8 cellular contexts compared by ENCODE assay signal in the genomic region with DNA sequence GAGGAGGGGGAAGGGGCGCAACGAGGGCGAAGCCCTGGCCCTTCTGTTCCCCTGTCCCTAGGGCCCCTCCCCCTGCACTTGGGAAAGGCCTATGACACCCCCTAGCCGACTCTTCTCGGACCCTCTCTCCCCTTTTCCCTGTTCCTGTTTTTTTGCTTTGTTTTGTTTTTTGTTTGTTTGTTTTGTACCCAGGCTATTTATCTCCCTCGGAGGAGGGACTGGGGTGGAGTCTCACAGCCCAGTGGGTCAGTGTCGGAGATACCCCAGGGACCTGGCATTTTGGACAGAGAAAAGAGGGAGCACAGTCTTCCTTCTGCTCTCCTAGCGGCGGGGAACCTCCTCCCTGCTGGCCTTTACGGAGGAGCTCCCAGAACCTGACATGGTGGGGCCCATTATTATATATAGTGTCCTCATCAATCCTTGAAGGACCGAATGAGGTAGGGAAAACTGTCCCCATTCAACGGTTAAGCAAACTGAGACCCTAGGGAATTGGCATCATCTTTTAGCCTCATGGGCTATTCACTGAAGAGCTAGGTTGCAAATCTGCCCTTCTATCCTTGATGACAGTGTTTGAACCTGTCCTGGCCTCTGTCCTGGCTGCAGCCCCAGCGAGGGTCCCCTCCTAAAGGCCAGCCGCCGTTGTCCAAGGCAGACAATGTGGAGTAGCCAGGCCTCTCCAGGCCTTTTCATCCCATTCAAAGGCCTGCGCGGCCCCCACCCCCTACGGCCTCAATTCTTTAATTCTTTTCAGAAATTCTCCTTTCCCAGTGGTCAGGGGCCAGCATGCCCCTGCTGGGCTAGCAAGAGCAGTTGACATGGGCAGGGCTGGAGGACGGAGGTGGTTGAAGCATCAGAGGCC. TPM values are rescaled to one million over a fixed set of nuclear protein-coding genes. Genes with fewer than 3 reads are reported as not detected.
A peak's percentile ranks its signal among the peaks of the same experiment; 100 is the strongest.
DNase-seq lines count a peak whose midpoint lies in the region; ATAC-seq lines count a peak whose summit lies in the region.

No MANE protein-coding gene starts in this region.

- H3K27ac ChIP-seq in right cardiac atrium (ENCODE audit: low read length) = no peak overlapping the region

- DNase-seq in right cardiac atrium (no peak), left ventricle myocardium superior (no peak), SHP77 (lab: John Stamatoyannopoulos, UW) (no peak), Ammon's horn (ENCODE audit: low spot score) (no peak), activated gamma-delta T cell treated with Interleukin-2 at 50 U/mL for 16 hours (no peak)
- DNase-seq in central memory CD8-positive, alpha-beta T cell (ENCODE audit: low spot score in 2 of 2) = no peak

- no peaks in the 10 kb centered on the region for H3K27me3 ChIP-seq in right cardiac atrium (ENCODE audit: control insufficient read depth, insufficient read depth)
- H3K27me3 ChIP-seq in mucosa of stomach (ENCODE audit: control insufficient read depth, insufficient read depth, low read length) = peaks cover 19% of the 10 kb centered on the region

- peaks cover 8% of the 10 kb centered on the region for H3K27me3 Mint-ChIP-seq in central memory CD8-positive, alpha-beta T cell

- intact Hi-C loops in right cardiac atrium (cut with DNase I) = no loop called here
- intact Hi-C loops in left ventricle myocardium superior (cut with micrococcal nuclease) = no loop called here

- H3K9me3 Mint-ChIP-seq in central memory CD8-positive, alpha-beta T cell = no peaks in the 10 kb centered on the region

- peaks cover 2% of the 10 kb centered on the region for H3K36me3 Mint-ChIP-seq in central memory CD8-positive, alpha-beta T cell (ENCODE audit: insufficient read depth)

- H3K4me3 ChIP-seq in right cardiac atrium (ENCODE audit: low read length) (peak overlapping the region; percentile 73), mucosa of stomach (ENCODE audit: low read length) (no peak overlapping the region)

- H3K36me3 ChIP-seq in mucosa of stomach (ENCODE audit: control insufficient read depth, insufficient read depth, low read length) = no peaks in the 10 kb centered on the region

- H3K4me1 Mint-ChIP-seq in central memory CD8-positive, alpha-beta T cell = peaks cover 29% of the 10 kb centered on the region

- H3K4me1 ChIP-seq in right cardiac atrium (ENCODE audit: control insufficient read depth, insufficient read depth, low read length) (peaks cover 4% of the 10 kb centered on the region), mucosa of stomach (ENCODE audit: control insufficient read depth, insufficient read depth, low read length) (peaks cover 18% of the 10 kb centered on the region)

- H3K9me3 ChIP-seq in right cardiac atrium (ENCODE audit: control insufficient read depth, low read length) (no peaks in the 10 kb centered on the region), mucosa of stomach (ENCODE audit: control insufficient read depth, low read length) (no peaks in the 10 kb centered on the region)

- peak in 1 of 2 donors; percentile 6 for ATAC-seq in right cardiac atrium
- no peak for ATAC-seq in left ventricle myocardium superior
- ATAC-seq in central memory CD8-positive, alpha-beta T cell (replicated peaks; ENCODE audit: extremely low read depth, poor library complexity, severe bottlenecking) = no peak
- ATAC-seq in GM21737 (IDR thresholded peaks at IDR 0.05; ENCODE audit: unreplicated experiment) = no peak

- WGBS in right cardiac atrium = 50% methylated on average over 19 of the region's 19 CpGs

- H3K27ac Mint-ChIP-seq in central memory CD8-positive, alpha-beta T cell (ENCODE audit: low read depth) = peak overlapping the region; percentile 85

- peak overlapping the region; percentile 55 for H3K9ac ChIP-seq in mucosa of stomach (ENCODE audit: low read length)

- H3K4me3 Mint-ChIP-seq in central memory CD8-positive, alpha-beta T cell = peak overlapping the region; percentile 87

RNA-seq across cellular contexts. Expression of gene EMID1, which starts 0.9 kb away (rescaled TPM):
- 1 to 10 TPM in 2 of 4 donors, under 1 TPM in 2; 0.74 to 1.6 (median 0.99) TPM for total RNA-seq in right cardiac atrium
- polyA plus RNA-seq in right cardiac atrium = 0.95 TPM
- total RNA-seq in left ventricle myocardium superior = 0.40 TPM
